Comparison of ENCODE assay signal across 25 cellular contexts in the genomic region with DNA sequence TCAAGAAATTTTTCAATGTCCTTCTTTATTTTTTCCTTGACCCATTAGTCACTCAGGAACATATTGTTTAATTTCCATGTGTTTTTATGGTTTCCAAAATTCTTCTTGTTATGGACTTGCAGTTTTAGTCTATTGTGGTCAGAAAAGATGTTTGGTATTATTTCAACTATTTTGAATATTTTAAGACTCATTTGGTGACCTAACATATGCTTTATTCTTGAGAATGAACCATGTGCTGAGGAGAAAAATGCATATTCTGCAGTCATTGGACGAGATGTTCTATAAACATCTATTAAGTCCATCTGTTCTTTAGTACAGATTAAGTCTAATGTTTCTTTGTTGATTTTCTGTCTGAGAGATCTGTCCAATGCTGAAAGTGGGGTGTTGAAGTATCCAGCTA. TPM values are rescaled to one million over a fixed set of nuclear protein-coding genes. Genes with fewer than 3 reads are reported as not detected.
DNase-seq lines count a peak whose midpoint lies in the region; ATAC-seq and TF ChIP-seq lines count a peak whose summit lies in the region.
"Had no signal": no experiment of that assay in that cellular context is flagged by ENCODE, and none has a peak within 500 bp of the region (broad histone marks: within the 10 kb centered on the region; RNA-seq: fewer than 3 reads in every experiment).

No MANE protein-coding gene starts in this region.

- ATAC-seq in GM18861 (IDR thresholded peaks at IDR 0.05; ENCODE audit: unreplicated experiment): no peak
- ATAC-seq in foreskin keratinocyte: no peak
- ATAC-seq: activated T-cell treated with anti-CD3 and anti-CD28 coated beads, Interleukin-2, amount 50 U/mL, for 4 hours; right cardiac atrium had no signal

- TF ChIP-seq CTCF in AG09319 (IDR thresholded peaks at IDR 0.05; ENCODE audit: low read depth, low read length) (no peak), HFF-Myc (IDR thresholded peaks at IDR 0.05; ENCODE audit: low read depth, low read length, missing control alignments) (no peak), foreskin keratinocyte (conservative IDR thresholded peaks at IDR 0.05) (no peak)

- DNase-seq in AG09319 (ENCODE audit: extremely low read depth, low read depth) (peak; percentile 69), HFF-Myc (ENCODE audit: extremely low read depth, low read depth) (peak; percentile 67), dedifferentiated amniotic fluid mesenchymal stem cell (ENCODE audit: extremely low spot score) (peak; percentile 18), iris pigment epithelial cell (ENCODE audit: low read depth) (peak; percentile 90), SIG-M5 treated with dmso at 0.1 percent for 504 hours (lab: John Stamatoyannopoulos, UW; ENCODE audit: unreplicated experiment) (no peak), DMS53 treated with DMSO at 0.1 percent for 48 hours (lab: John Stamatoyannopoulos, UW; ENCODE audit: unreplicated experiment) (no peak), foreskin keratinocyte (no peak)
- DNase-seq: activated CD4-positive, alpha-beta T cell treated with anti-CD3 and anti-CD28 coated beads for 4 hours; activated T-cell treated with anti-CD3 and anti-CD28 coated beads, Interleukin-2, amount 50 U/mL, for 4 hours; caudate nucleus; CD8-positive, alpha-beta memory T cell; kidney; NCI-H1092 treated with DMSO at 0.1 percent for 48 hours; NCI-H2029; NCI-H345; NCI-H774; right cardiac atrium; stimulated activated CD4-positive, alpha-beta T cell treated with anti-CD3 and anti-CD28 coated beads, Interleukin-12 subunit alpha, Interleukin-12 subunit beta, amount 100 ng/mL, for 4 hours; stimulated activated CD4-positive, alpha-beta T cell treated with anti-CD3 and anti-CD28 coated beads, Interleukin-4, amount 100 ng/mL, for 24 hours; stimulated activated naive CD4-positive, alpha-beta T cell; uterus had no signal

- H3K4me3 ChIP-seq in HFF-Myc (replicated peaks; ENCODE audit: low read depth, low read length): no peak overlapping the region
- H3K4me3 ChIP-seq: lung, thoracic aorta, uterus had no signal

- no peak overlapping the region for H3K27ac ChIP-seq in foreskin keratinocyte
- H3K27ac ChIP-seq: parathyroid adenoma, thoracic aorta, uterus had no signal

- H3K4me1 ChIP-seq in foreskin keratinocyte: no peaks in the 10 kb centered on the region
- H3K4me1 ChIP-seq: parathyroid adenoma, uterus had no signal

- no peaks in the 10 kb centered on the region for H3K27me3 ChIP-seq in foreskin keratinocyte
- H3K27me3 ChIP-seq: uterus had no signal

RNA-seq across cellular contexts. Expression of gene MDFIC, which starts 42.3 kb away (rescaled TPM):
- total RNA-seq in foreskin keratinocyte: 14.1 and 15.1 TPM in 2 replicates
- 5.0 and 5.2 TPM in 2 replicates for polyA plus RNA-seq in foreskin keratinocyte

Comparison
In these comparisons a context has a peak if more than half of its experiments do, and no peak if none do; other contexts are left out.
1. DNase-seq: peak in AG09319 (single experiment), HFF-Myc (single experiment), dedifferentiated amniotic fluid mesenchymal stem cell (single experiment) and iris pigment epithelial cell (single experiment); none in SIG-M5 treated with dmso at 0.1 percent for 504 hours (single experiment), DMS53 treated with DMSO at 0.1 percent for 48 hours (single experiment) and foreskin keratinocyte (0 of 2).